ENCODE assay signal across 15 cellular contexts in genomic region chr7:128741491-128741890, GRCh38. TPM values are rescaled to one million over a fixed set of nuclear protein-coding genes. Genes with fewer than 3 reads are reported as not detected.
DNase-seq lines count a peak whose midpoint lies in the region; ATAC-seq and TF ChIP-seq lines count a peak whose summit lies in the region.
"Had no signal": no experiment of that assay in that cellular context is flagged by ENCODE, and none has a peak within 500 bp of the region (broad histone marks: within the 10 kb centered on the region; RNA-seq: fewer than 3 reads in every experiment).

No MANE protein-coding gene starts in this region.

- CTCF ChIA-PET in CD8-positive, alpha-beta memory T cell (lab: Charles Lee), result no interaction called here
- CTCF ChIA-PET in activated CD4-positive, alpha-beta memory T cell treated with anti-CD3 and anti-CD28 coated beads for 36 hours (lab: Charles Lee), result interaction anchor here (1.3 kb wide), 1 partner anchor 9 kb away, joined by 3 read pairs; no protein-coding TSS in a partner anchor

- peak overlapping the region in 3 of 7 donors; percentile 2 to 46 (median 10) for H3K4me3 Mint-ChIP-seq in CD8-positive, alpha-beta memory T cell
- no peak overlapping the region for H3K4me3 Mint-ChIP-seq in activated CD4-positive, alpha-beta memory T cell treated with anti-CD3 and anti-CD28 coated beads for 36 hours

- TF ChIP-seq CTCF in OCI-LY3 (IDR thresholded peaks at IDR 0.05; ENCODE audit: low read depth, low read length) (no peak), fibroblast of lung (conservative IDR thresholded peaks at IDR 0.05 in 1 of 2, IDR thresholded peaks at IDR 0.05 in 1 of 2; ENCODE audit: low read depth in 1 of 2, low read length in 2 of 2) (no peak), spleen (IDR thresholded peaks at IDR 0.05 in 8 of 11, conservative IDR thresholded peaks at IDR 0.05 in 3 of 11) (no peak)

- peaks cover 66% of the 10 kb centered on the region for H4K20me1 ChIP-seq in OCI-LY3 (ENCODE audit: insufficient read depth, low read length)
- H4K20me1 ChIP-seq in fibroblast of lung (ENCODE audit: control insufficient read depth, extremely low read depth, insufficient read depth, low read length), result peaks cover 22% of the 10 kb centered on the region

- peaks cover 0 to 18% (median 4%) of the 10 kb centered on the region in 3 donors for H3K36me3 Mint-ChIP-seq in CD8-positive, alpha-beta memory T cell
- peaks cover 8% of the 10 kb centered on the region for H3K36me3 Mint-ChIP-seq in activated CD4-positive, alpha-beta memory T cell treated with anti-CD3 and anti-CD28 coated beads for 36 hours

- peaks cover 73% of the 10 kb centered on the region for H3K79me2 ChIP-seq in OCI-LY3 (ENCODE audit: low read length)
- peaks cover 73% of the 10 kb centered on the region for H3K79me2 ChIP-seq in fibroblast of lung (ENCODE audit: control insufficient read depth, insufficient read depth, low read length)

- no peaks in the 10 kb centered on the region for H3K27me3 ChIP-seq in CD8-positive, alpha-beta memory T cell (ENCODE audit: insufficient read depth, low read length, poor library complexity, severe bottlenecking)
- H3K27me3 ChIP-seq in OCI-LY3 (ENCODE audit: low read depth, low read length) (no peaks in the 10 kb centered on the region), fibroblast of lung (ENCODE audit: control insufficient read depth, insufficient read depth, low read length) (no peaks in the 10 kb centered on the region), spleen (replicated peaks in 1 of 7) (no peaks in the 10 kb centered on the region)

- POLR2A ChIA-PET in CD8-positive, alpha-beta memory T cell (lab: Charles Lee), result interaction anchor here (1.5 kb wide), 1 partner anchor 50 kb away, joined by 3 read pairs; the partner anchor contains the start of gene CCDC136
- POLR2A ChIA-PET in activated CD4-positive, alpha-beta memory T cell treated with anti-CD3 and anti-CD28 coated beads for 36 hours (lab: Charles Lee), result no interaction called here

- intact Hi-C loops in spleen (cut with DNase I; ENCODE audit: low total_unique reads), result no loop called here
- intact Hi-C loops in activated CD4-positive, alpha-beta memory T cell treated with anti-CD3 and anti-CD28 coated beads for 36 hours (cut with micrococcal nuclease), result no loop called here

- ATAC-seq in GM21515 (IDR thresholded peaks at IDR 0.05; ENCODE audit: unreplicated experiment), result no peak
- ATAC-seq: activated CD4-positive, CD25-positive, alpha-beta regulatory T cell treated with anti-CD3 and anti-CD28 coated beads, Interleukin-2, amount 50 U/mL, for 24 hours had no signal

- peak overlapping the region in 6 of 8 donors; percentile 3 to 84 (median 44) for H3K27ac Mint-ChIP-seq in CD8-positive, alpha-beta memory T cell
- no peak overlapping the region for H3K27ac Mint-ChIP-seq in activated CD4-positive, alpha-beta memory T cell treated with anti-CD3 and anti-CD28 coated beads for 36 hours

- H3K4me3 ChIP-seq in CD8-positive, alpha-beta memory T cell (ENCODE audit: low read length), result no peak overlapping the region
- no peak overlapping the region for H3K4me3 ChIP-seq in OCI-LY3 (ENCODE audit: low read length)
- H3K4me3 ChIP-seq in fibroblast of lung (replicated peaks in 1 of 4; ENCODE audit: control extremely low read depth in 1 of 4, insufficient read depth in 1 of 4, low read depth in 3 of 4, low read length in 4 of 4), result peak overlapping the region; percentile 83 to 99 (median 98)
- no peak overlapping the region for H3K4me3 ChIP-seq in spleen

- no peaks in the 10 kb centered on the region for H3K36me3 ChIP-seq in CD8-positive, alpha-beta memory T cell (ENCODE audit: insufficient read depth, low read length)
- peaks cover 25% of the 10 kb centered on the region for H3K36me3 ChIP-seq in OCI-LY3 (replicated peaks; ENCODE audit: low read depth, low read length)
- H3K36me3 ChIP-seq in fibroblast of lung (ENCODE audit: control insufficient read depth, insufficient read depth, low read length), result peaks cover 4% of the 10 kb centered on the region
- H3K36me3 ChIP-seq in spleen, result no peaks in the 10 kb centered on the region

- H3K9ac ChIP-seq in OCI-LY3 (ENCODE audit: low read length), result no peak overlapping the region
- no peak overlapping the region for H3K9ac ChIP-seq in fibroblast of lung (ENCODE audit: insufficient read depth, low read length)

- H3K4me1 ChIP-seq in CD8-positive, alpha-beta memory T cell (ENCODE audit: insufficient read depth, low read length), result peaks cover 27% of the 10 kb centered on the region
- peaks cover 21% of the 10 kb centered on the region for H3K4me1 ChIP-seq in OCI-LY3 (ENCODE audit: low read length)
- H3K4me1 ChIP-seq in fibroblast of lung (ENCODE audit: control insufficient read depth, extremely low read depth, insufficient read depth, low read length), result peaks cover 17% of the 10 kb centered on the region
- peaks cover 15 to 71% (median 43%) of the 10 kb centered on the region in 6 donors for H3K4me1 ChIP-seq in spleen

- TF ChIP-seq POLR2A in spleen (IDR thresholded peaks at IDR 0.05), result no peak

- H3K27me3 Mint-ChIP-seq in CD8-positive, alpha-beta memory T cell, result no peaks in the 10 kb centered on the region
- H3K27me3 Mint-ChIP-seq in activated CD4-positive, alpha-beta memory T cell treated with anti-CD3 and anti-CD28 coated beads for 36 hours, result no peaks in the 10 kb centered on the region

- no peak overlapping the region for H2AFZ ChIP-seq in OCI-LY3 (ENCODE audit: low read depth, low read length)
- H2AFZ ChIP-seq in fibroblast of lung (ENCODE audit: low read length), result no peak overlapping the region

- DNase-seq in CD8-positive, alpha-beta memory T cell, result no peak
- DNase-seq in fibroblast of lung (ENCODE audit: low read depth in 2 of 2), result no peak
- peak; percentile 14 for DNase-seq in retina
- DNase-seq in spleen, result no peak
- no peak for DNase-seq in NCI-H2081 treated with DMSO at 0.1 percent for 48 hours (lab: John Stamatoyannopoulos, UW)
- no peak for DNase-seq in activated CD4-positive, alpha-beta memory T cell treated with anti-CD3 and anti-CD28 coated beads for 36 hours
- DNase-seq: activated gamma-delta T cell; cortex of kidney; hypothalamus; SHP77 treated with DMSO at 0.1 percent for 48 hours; stimulated activated CD4-positive, alpha-beta T cell treated with anti-CD3 and anti-CD28 coated beads, Interleukin-2, amount 100 ng/mL, for 24 hours had no signal

- WGBS in spleen, 5 donors, result 64 to 81% (median 76%) methylated on average over 3 of the region's 3 CpGs

- H3K4me1 Mint-ChIP-seq in CD8-positive, alpha-beta memory T cell, result peaks cover 53 to 70% (median 69%) of the 10 kb centered on the region in 3 donors
- peaks cover 51% of the 10 kb centered on the region for H3K4me1 Mint-ChIP-seq in activated CD4-positive, alpha-beta memory T cell treated with anti-CD3 and anti-CD28 coated beads for 36 hours (ENCODE audit: low read depth)

- H3K27ac ChIP-seq in CD8-positive, alpha-beta memory T cell (ENCODE audit: low read depth, low read length), result peak overlapping the region; percentile 17
- H3K27ac ChIP-seq in OCI-LY3 (ENCODE audit: low read length) (no peak overlapping the region), fibroblast of lung (ENCODE audit: insufficient read depth, low read length) (peak overlapping the region; percentile 99), spleen (no peak overlapping the region)

- peak overlapping the region; percentile 93; the same call in 1 of the 2 replicates for H3K4me2 ChIP-seq in OCI-LY3 (ENCODE audit: low read length)
- peak overlapping the region; percentile 92 for H3K4me2 ChIP-seq in fibroblast of lung (ENCODE audit: extremely low read depth, insufficient read depth, low read length)

- no peaks in the 10 kb centered on the region for H3K9me3 Mint-ChIP-seq in CD8-positive, alpha-beta memory T cell
- H3K9me3 Mint-ChIP-seq in activated CD4-positive, alpha-beta memory T cell treated with anti-CD3 and anti-CD28 coated beads for 36 hours, result no peaks in the 10 kb centered on the region

- H3K9me3 ChIP-seq in CD8-positive, alpha-beta memory T cell (ENCODE audit: low read length), result no peaks in the 10 kb centered on the region
- no peaks in the 10 kb centered on the region for H3K9me3 ChIP-seq in OCI-LY3 (ENCODE audit: insufficient read depth, low read length)
- no peaks in the 10 kb centered on the region for H3K9me3 ChIP-seq in fibroblast of lung (ENCODE audit: control insufficient read depth, insufficient read depth, low read depth, low read length)
- H3K9me3 ChIP-seq in spleen, result no peaks in the 10 kb centered on the region

RNA-seq across cellular contexts. Expression of gene CALU, which starts 2.3 kb away (rescaled TPM):
- total RNA-seq in CD8-positive, alpha-beta memory T cell, result 10 to 100 TPM; 51.4 to 52.0 TPM
- polyA plus RNA-seq in CD8-positive, alpha-beta memory T cell, result 28.8 TPM
- total RNA-seq in fibroblast of lung (538 and 636 TPM in 2 replicates), spleen (10 to 100 TPM; 50.4 to 98.8 (median 60.8) TPM)
- polyA plus RNA-seq in fibroblast of lung (835 and 1,372 TPM in 2 replicates), spleen (10 to 100 TPM in 2 of 3 donors, 1 to 10 TPM in 1; 7.9 to 15.6 (median 13.6) TPM)
- polyA plus RNA-seq in fibroblast of lung (2012), result 583 and 903 TPM in 2 replicates
- polyA minus RNA-seq in fibroblast of lung (ENCODE audit: low replicate concordance), result 86.7 and 98.4 TPM in 2 replicates
- 10 to 100 TPM; 43.2 to 44.2 TPM for total RNA-seq in activated CD4-positive, alpha-beta memory T cell treated with anti-CD3 and anti-CD28 coated beads for 36 hours

RNA-seq across cellular contexts. Expression of gene OPN1SW, which starts 34.1 kb away (rescaled TPM):
- total RNA-seq in CD8-positive, alpha-beta memory T cell, result not detected
- not detected for polyA plus RNA-seq in CD8-positive, alpha-beta memory T cell
- total RNA-seq in fibroblast of lung (not detected in 2 replicates), spleen (not detected)
- polyA plus RNA-seq in fibroblast of lung (not detected in 2 replicates), spleen (not detected)
- polyA plus RNA-seq in fibroblast of lung (2012), result 0.28 and 0.31 TPM in 2 replicates
- not detected in 2 replicates for polyA minus RNA-seq in fibroblast of lung (ENCODE audit: low replicate concordance)
- not detected for total RNA-seq in activated CD4-positive, alpha-beta memory T cell treated with anti-CD3 and anti-CD28 coated beads for 36 hours
- total RNA-seq: mucosa of gallbladder had no signal

RNA-seq across cellular contexts. Expression of gene CCDC136, which starts 50.3 kb away (rescaled TPM):
- total RNA-seq in CD8-positive, alpha-beta memory T cell, result 1 to 10 TPM; 8.7 to 9.0 TPM
- 2.6 TPM for polyA plus RNA-seq in CD8-positive, alpha-beta memory T cell
- total RNA-seq in fibroblast of lung (4.9 and 12.1 TPM in 2 replicates), spleen (1 to 10 TPM; 4.0 to 9.8 (median 5.5) TPM)
- polyA plus RNA-seq in fibroblast of lung (8.3 and 11.8 TPM in 2 replicates), spleen (1 to 10 TPM in 2 of 3 donors, under 1 TPM in 1; 0.77 to 2.2 (median 1.7) TPM)
- 5.5 and 8.8 TPM in 2 replicates for polyA plus RNA-seq in fibroblast of lung (2012)
- 5.8 and 8.0 TPM in 2 replicates for polyA minus RNA-seq in fibroblast of lung (ENCODE audit: low replicate concordance)
- total RNA-seq in activated CD4-positive, alpha-beta memory T cell treated with anti-CD3 and anti-CD28 coated beads for 36 hours, result 1 to 10 TPM; 8.8 to 8.9 TPM

Comparison
In these comparisons a context has a peak if more than half of its experiments do, and no peak if none do; other contexts are left out.
1. H3K27ac ChIP-seq: peak in CD8-positive, alpha-beta memory T cell (single experiment) and fibroblast of lung (single experiment); none in OCI-LY3 (single experiment) and spleen (0 of 8).
2. H3K4me3 ChIP-seq: peak in fibroblast of lung (4 of 4); none in CD8-positive, alpha-beta memory T cell (single experiment), OCI-LY3 (single experiment) and spleen (0 of 8).